ENCODE assay signal across 2 cellular contexts in genomic region chr13:99293178-99293577, GRCh38.
TF ChIP-seq lines count a peak whose summit lies in the region.

No MANE protein-coding gene starts in this region.

TF ChIP-seq in HepG2, 621 proteins besides CTCF, POLR2A, EP300 and RAD21:
- TF ChIP-seq ZFP82 (CRISPR knock-in tag; IDR thresholded peaks at IDR 0.05; ENCODE audit: borderline replicate concordance) (no peak), XBP1 (CRISPR knock-in tag; IDR thresholded peaks at IDR 0.05) (no peak), PBX3 (CRISPR knock-in tag; IDR thresholded peaks at IDR 0.05; ENCODE audit: borderline replicate concordance) (no peak), IRF1 (CRISPR knock-in tag; IDR thresholded peaks at IDR 0.05; ENCODE audit: low read depth) (no peak), SP5 (CRISPR knock-in tag; IDR thresholded peaks at IDR 0.05; ENCODE audit: borderline replicate concordance, low read depth) (no peak), REL (CRISPR knock-in tag; conservative IDR thresholded peaks at IDR 0.05) (no peak), ZNF605 (CRISPR knock-in tag; IDR thresholded peaks at IDR 0.05) (no peak), TRAFD1 (CRISPR knock-in tag; IDR thresholded peaks at IDR 0.05; ENCODE audit: borderline replicate concordance) (no peak), NFKB2 (CRISPR knock-in tag; IDR thresholded peaks at IDR 0.05; ENCODE audit: borderline replicate concordance) (no peak), SALL2 (CRISPR knock-in tag; IDR thresholded peaks at IDR 0.05) (no peak), HDAC2 (CRISPR knock-in tag; IDR thresholded peaks at IDR 0.05) (no peak), PRDM10 (CRISPR knock-in tag; IDR thresholded peaks at IDR 0.05; ENCODE audit: low read depth) (no peak), TOPORS (CRISPR knock-in tag; IDR thresholded peaks at IDR 0.05) (no peak), FUBP1 (CRISPR knock-in tag; IDR thresholded peaks at IDR 0.05; ENCODE audit: borderline replicate concordance) (no peak), ATAD3A (CRISPR knock-in tag; IDR thresholded peaks at IDR 0.05) (no peak)

TF ChIP-seq in GM12878, 131 proteins besides CTCF, POLR2A, EP300 and RAD21:
- TF ChIP-seq SMC3 (IDR thresholded peaks at IDR 0.05; ENCODE audit: borderline replicate concordance, low read length): no peak
- TF ChIP-seq ZNF274 (IDR thresholded peaks at IDR 0.05; ENCODE audit: insufficient read depth, insufficient read length): no peak
- TF ChIP-seq USF1 (IDR thresholded peaks at IDR 0.05; ENCODE audit: borderline replicate concordance, extremely low read length, insufficient read depth, low read depth, low read length): no peak
- no peak for TF ChIP-seq ZNF207 (IDR thresholded peaks at IDR 0.05; ENCODE audit: borderline replicate concordance)
- 0 out of 4 replicates have a peak, but pooled peaks of 1 of the 2 experiments have one; percentile 18 for TF ChIP-seq CEBPB (IDR thresholded peaks at IDR 0.05; ENCODE audit: borderline replicate concordance in 1 of 2, low read depth in 2 of 2, low read length in 2 of 2)
- TF ChIP-seq PML (IDR thresholded peaks at IDR 0.05; ENCODE audit: low read length): peak; percentile 44; the same call in 1 of the 2 replicates
- TF ChIP-seq NFYA (IDR thresholded peaks at IDR 0.05; ENCODE audit: borderline replicate concordance, low read depth, low read length): no peak
- TF ChIP-seq MXI1 (IDR thresholded peaks at IDR 0.05; ENCODE audit: low read depth, low read length): no peak
- no peak for TF ChIP-seq CHD2 (IDR thresholded peaks at IDR 0.05; ENCODE audit: borderline replicate concordance, low read depth, low read length)
- TF ChIP-seq POU2F2 (IDR thresholded peaks at IDR 0.05; ENCODE audit: borderline replicate concordance, low read depth, low read length): peak; percentile 62; the same call in 2 of the 3 replicates
- TF ChIP-seq FOS (IDR thresholded peaks at IDR 0.05; ENCODE audit: borderline replicate concordance, extremely low read depth, insufficient read length): no peak
- no peak for TF ChIP-seq CEBPZ (IDR thresholded peaks at IDR 0.05; ENCODE audit: low read depth, low read length)
- peak; percentile 37; the same call in 1 of the 2 replicates for TF ChIP-seq ZBED1 (IDR thresholded peaks at IDR 0.05; ENCODE audit: borderline replicate concordance)
- TF ChIP-seq SRF (IDR thresholded peaks at IDR 0.05; ENCODE audit: low read depth in 2 of 2, low read length in 2 of 2): no peak
- TF ChIP-seq CBX3 (IDR thresholded peaks at IDR 0.05; ENCODE audit: borderline replicate concordance, low read depth): no peak
- peak; percentile 92 for TF ChIP-seq POLR2AphosphoS5 (IDR thresholded peaks at IDR 0.05; ENCODE audit: low read length)
- peak; percentile 85; the same call in 1 of the 2 replicates for TF ChIP-seq POLR2AphosphoS2 (IDR thresholded peaks at IDR 0.05; ENCODE audit: low read depth, low read length)
- TF ChIP-seq BCL3 (IDR thresholded peaks at IDR 0.05; ENCODE audit: borderline replicate concordance, insufficient read depth, low read depth, low read length, poor library complexity, severe bottlenecking): peak; percentile 12
- TF ChIP-seq HSF1 (IDR thresholded peaks at IDR 0.05; ENCODE audit: low read depth, low read length): no peak
- peak; percentile 46; the same call in 1 of the 2 replicates for TF ChIP-seq ZBTB4 (CRISPR knock-in tag; IDR thresholded peaks at IDR 0.05)
- no peak for TF ChIP-seq SMAD1 (IDR thresholded peaks at IDR 0.05; ENCODE audit: low read depth, partially characterized antibody)
- peak; percentile 15; the same call in 1 of the 2 replicates for TF ChIP-seq FOXM1 (IDR thresholded peaks at IDR 0.05; ENCODE audit: low read depth, low read length)
- TF ChIP-seq ZSCAN29 (IDR thresholded peaks at IDR 0.05): no peak
